8 cellular contexts compared by ENCODE assay signal in genomic region chr14:34714320-34715107, GRCh38. TPM values are rescaled to one million over a fixed set of nuclear protein-coding genes. Genes with fewer than 3 reads are reported as not detected.
DNase-seq lines count a peak whose midpoint lies in the region; ATAC-seq, FAIRE-seq and TF ChIP-seq lines count a peak whose summit lies in the region.

TSS of gene CFL2 (minus strand) at chr14:34714593. CDS start at chr14:34714540, 53 bp downstream.

- peak within 1 kb of the TSS; percentile 89 for H2AFZ ChIP-seq in OCI-LY3 (ENCODE audit: low read depth, low read length)

- peak within 1 kb of the TSS; percentile 93 for H3K27ac Mint-ChIP-seq in activated T-cell treated with anti-CD3 and anti-CD28 coated beads, Interleukin-2, amount 50 U/mL, for 24 hours

- TF ChIP-seq CTCF in D721Med (IDR thresholded peaks at IDR 0.05; ENCODE audit: insufficient read depth, missing control alignments) (no peak), OCI-LY3 (IDR thresholded peaks at IDR 0.05; ENCODE audit: low read depth, low read length) (no peak)

- H3K79me2 ChIP-seq in OCI-LY3 (ENCODE audit: low read length): peaks cover 10% of the 10 kb centered on the region

- H3K36me3 Mint-ChIP-seq in activated T-cell treated with anti-CD3 and anti-CD28 coated beads, Interleukin-2, amount 50 U/mL, for 24 hours (ENCODE audit: low read depth): peaks cover 32% of the 10 kb centered on the region

- H3K4me3 ChIP-seq in HUES64 (ENCODE audit: low read length) (peak within 1 kb of the TSS; percentile 90), OCI-LY3 (ENCODE audit: low read length) (peak within 1 kb of the TSS; percentile 81), mucosa of stomach (ENCODE audit: low read length) (peak within 1 kb of the TSS; percentile 75)

- H3K27me3 ChIP-seq in HUES64 (ENCODE audit: insufficient read depth, low read length) (peaks cover 13% of the 10 kb centered on the region; the same call in 1 of the 2 replicates), OCI-LY3 (ENCODE audit: low read depth, low read length) (0 out of 2 replicates have a peak, but pooled peaks cover 10% of the 10 kb centered on the region), mucosa of stomach (ENCODE audit: control insufficient read depth, insufficient read depth, low read length) (no peaks in the 10 kb centered on the region)

- H3K9me3 Mint-ChIP-seq in activated T-cell treated with anti-CD3 and anti-CD28 coated beads, Interleukin-2, amount 50 U/mL, for 24 hours: no peaks in the 10 kb centered on the region

- peak within 1 kb of the TSS; percentile 91 for H3K4me3 Mint-ChIP-seq in activated T-cell treated with anti-CD3 and anti-CD28 coated beads, Interleukin-2, amount 50 U/mL, for 24 hours

- DNase-seq in D721Med (ENCODE audit: insufficient read length, low spot score) (peak; percentile 80), erythroblast (lab: John Stamatoyannopoulos, UW) (peak; percentile 81 to 87)
- DNase-seq in activated T-cell treated with anti-CD3 and anti-CD28 coated beads, Interleukin-2, amount 50 U/mL, for 24 hours: peak; percentile 80
- DNase-seq in stimulated activated CD8-positive, alpha-beta memory T cell treated with anti-CD3 and anti-CD28 coated beads, Interleukin-4, amount 100 ng/mL, for 48 hours: peak; percentile 81

- peak within 1 kb of the TSS; percentile 93 for H3K27ac ChIP-seq in HUES64 (ENCODE audit: low read depth, low read length)
- H3K27ac ChIP-seq in OCI-LY3 (ENCODE audit: low read length): peak within 1 kb of the TSS; percentile 40

- no peaks in the 10 kb centered on the region for H3K27me3 Mint-ChIP-seq in activated T-cell treated with anti-CD3 and anti-CD28 coated beads, Interleukin-2, amount 50 U/mL, for 24 hours

- H3K9me3 ChIP-seq in HUES64 (ENCODE audit: insufficient read depth, low read depth, low read length) (no peaks in the 10 kb centered on the region), OCI-LY3 (ENCODE audit: insufficient read depth, low read length) (no peaks in the 10 kb centered on the region), mucosa of stomach (ENCODE audit: control insufficient read depth, low read length) (no peaks in the 10 kb centered on the region)

- WGBS in HUES64: under 1% methylated on average over 75 of the region's 75 CpGs

- H3K4me1 ChIP-seq in HUES64 (ENCODE audit: insufficient read depth, low read length) (peaks cover 8% of the 10 kb centered on the region; the same call in 1 of the 2 replicates), OCI-LY3 (ENCODE audit: low read length) (peaks cover 14% of the 10 kb centered on the region), mucosa of stomach (ENCODE audit: control insufficient read depth, insufficient read depth, low read length) (peaks cover 7% of the 10 kb centered on the region)

- H4K20me1 ChIP-seq in OCI-LY3 (ENCODE audit: insufficient read depth, low read length): no peaks in the 10 kb centered on the region

- peak; percentile 85 for ATAC-seq in GM21423 (IDR thresholded peaks at IDR 0.05; ENCODE audit: unreplicated experiment)

- FAIRE-seq in D721Med (lab: Jason Lieb, UNC): no peak

- peaks cover 22% of the 10 kb centered on the region for H3K36me3 ChIP-seq in HUES64 (ENCODE audit: insufficient read depth, low read length)
- peaks cover 12% of the 10 kb centered on the region for H3K36me3 ChIP-seq in OCI-LY3 (replicated peaks; ENCODE audit: low read depth, low read length)
- H3K36me3 ChIP-seq in mucosa of stomach (ENCODE audit: control insufficient read depth, insufficient read depth, low read length): no peaks in the 10 kb centered on the region

- H3K4me2 ChIP-seq in OCI-LY3 (ENCODE audit: low read length): peak within 1 kb of the TSS; percentile 93

- H3K4me1 Mint-ChIP-seq in activated T-cell treated with anti-CD3 and anti-CD28 coated beads, Interleukin-2, amount 50 U/mL, for 24 hours (ENCODE audit: low read depth): peaks cover 32% of the 10 kb centered on the region

- peak; percentile 40 for TF ChIP-seq POLR2A in erythroblast (IDR thresholded peaks at IDR 0.05; ENCODE audit: low read length)

- H3K9ac ChIP-seq in HUES64 (ENCODE audit: low read depth, low read length) (peak within 1 kb of the TSS; percentile 87), OCI-LY3 (ENCODE audit: low read length) (peak within 1 kb of the TSS; percentile 76), mucosa of stomach (ENCODE audit: low read length) (peak within 1 kb of the TSS; percentile 86)

RNA-seq across cellular contexts. Expression of gene CFL2, which starts in this region (rescaled TPM):
- 21.0 TPM for polyA plus RNA-seq in HUES64 (2013, experiment 1 of 2)
- polyA plus RNA-seq in HUES64 (2013, experiment 2 of 2): 26.2 TPM

Comparison
In these comparisons a context has a peak if more than half of its experiments do, and no peak if none do; other contexts are left out.
1. Peak in every context shown above with its lines: DNase-seq, ATAC-seq, H3K4me3 ChIP-seq and H3K27ac ChIP-seq.